Comparison of ENCODE assay signal across 8 cellular contexts in the genomic region with DNA sequence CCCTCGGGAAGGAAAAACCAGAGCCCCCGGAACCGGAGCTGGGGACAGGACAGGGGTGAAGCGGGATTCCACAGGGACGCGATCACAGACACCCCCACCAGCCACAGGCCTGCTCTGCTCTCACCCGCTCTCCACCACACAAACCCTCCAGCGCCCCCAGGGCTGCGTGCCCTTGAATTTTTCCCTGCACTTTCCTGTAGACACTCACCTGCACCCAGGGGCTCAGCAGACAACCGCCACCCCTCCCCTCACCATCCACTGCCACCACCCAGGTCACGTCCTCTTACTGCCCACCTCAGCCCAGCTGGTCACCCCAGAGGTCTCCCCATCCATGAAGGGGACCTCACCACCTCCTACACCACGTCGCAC. TPM values are rescaled to one million over a fixed set of nuclear protein-coding genes. Genes with fewer than 3 reads are reported as not detected.
DNase-seq lines count a peak whose midpoint lies in the region; ATAC-seq, FAIRE-seq and TF ChIP-seq lines count a peak whose summit lies in the region.

No MANE protein-coding gene starts in this region.

- intact Hi-C loops in breast epithelium (cut with DNase I; ENCODE audit: low total_unique reads), result no loop called here

- no peak overlapping the region for H2BK12ac ChIP-seq in mesenchymal stem cell (ENCODE audit: low read length in 2 of 2)

- peak overlapping the region; percentile 96 for H3K4me2 ChIP-seq in mesenchymal stem cell (ENCODE audit: low read length, poor library complexity, severe bottlenecking)

- DNase-seq in breast epithelium (ENCODE audit: low spot score in 2 of 2), result no peak
- DNase-seq in mesenchymal stem cell, result no peak
- DNase-seq in D721Med (ENCODE audit: insufficient read length, low spot score), result no peak
- no peak for DNase-seq in GM10266 (ENCODE audit: extremely low spot score)

- TF ChIP-seq CTCF in breast epithelium (IDR thresholded peaks at IDR 0.05) (no peak), D721Med (IDR thresholded peaks at IDR 0.05; ENCODE audit: insufficient read depth, missing control alignments) (no peak), GM10266 (IDR thresholded peaks at IDR 0.05; ENCODE audit: control insufficient read depth, insufficient read depth, low read depth, missing control alignments) (no peak)

- H4K8ac ChIP-seq in mesenchymal stem cell (ENCODE audit: low read length), result no peak overlapping the region

- H3K23ac ChIP-seq in mesenchymal stem cell (ENCODE audit: low read length in 2 of 2), result no peak overlapping the region

- FAIRE-seq in D721Med (lab: Jason Lieb, UNC), result no peak

- H3K9ac ChIP-seq in HUES64 (ENCODE audit: low read depth, low read length), result no peak overlapping the region
- peak overlapping the region; percentile 80 for H3K9ac ChIP-seq in mesenchymal stem cell (ENCODE audit: low read length)

- no peaks in the 10 kb centered on the region for H3K36me3 ChIP-seq in ACC112 (ENCODE audit: insufficient read depth, low read length)
- H3K36me3 ChIP-seq in HUES64 (ENCODE audit: insufficient read depth, low read length), result no peaks in the 10 kb centered on the region
- H3K36me3 ChIP-seq in breast epithelium, result no peaks in the 10 kb centered on the region
- no peaks in the 10 kb centered on the region for H3K36me3 ChIP-seq in mesenchymal stem cell (ENCODE audit: control insufficient read depth in 1 of 2, insufficient read depth in 2 of 2, low read depth in 1 of 2, low read length in 2 of 2)

- H3K4me1 ChIP-seq in ACC112 (ENCODE audit: control insufficient read depth, insufficient read depth, low read length, unreplicated experiment) (peaks cover 8% of the 10 kb centered on the region), HUES64 (ENCODE audit: insufficient read depth, low read length) (no peaks in the 10 kb centered on the region), breast epithelium (no peaks in the 10 kb centered on the region), mesenchymal stem cell (ENCODE audit: control insufficient read depth, insufficient read depth, low read depth, low read length) (peaks cover 18% of the 10 kb centered on the region)

- no peak overlapping the region for H2BK5ac ChIP-seq in mesenchymal stem cell (ENCODE audit: low read depth, low read length, poor library complexity, severe bottlenecking)

- 9% methylated on average over 11 of the region's 13 CpGs for WGBS in HUES64
- WGBS in mesenchymal stem cell, result 3% methylated on average over 10 of the region's 13 CpGs

- H3K27me3 ChIP-seq in ACC112 (ENCODE audit: insufficient read depth, low read length), result peaks cover 12% of the 10 kb centered on the region
- H3K27me3 ChIP-seq in HUES64 (ENCODE audit: insufficient read depth, low read length), result peaks cover 82% of the 10 kb centered on the region
- H3K27me3 ChIP-seq in breast epithelium, result peaks cover 0 to 32% of the 10 kb centered on the region in 2 donors
- peaks cover 34 to 38% of the 10 kb centered on the region in 2 experiments for H3K27me3 ChIP-seq in mesenchymal stem cell (ENCODE audit: control insufficient read depth in 1 of 2, insufficient read depth in 1 of 2, low read length in 2 of 2)

- H4K91ac ChIP-seq in mesenchymal stem cell (ENCODE audit: low read length), result no peak overlapping the region

- no peak for ATAC-seq in HG03045 (IDR thresholded peaks at IDR 0.05; ENCODE audit: unreplicated experiment)
- ATAC-seq in HG02870 (IDR thresholded peaks at IDR 0.05; ENCODE audit: unreplicated experiment), result no peak

- peak overlapping the region in 1 of 2 experiments; percentile 2 for H3K14ac ChIP-seq in mesenchymal stem cell (ENCODE audit: low read length in 2 of 2)

- H2BK15ac ChIP-seq in mesenchymal stem cell (ENCODE audit: low read depth, poor library complexity, severe bottlenecking), result peak overlapping the region; percentile 63

- no peak overlapping the region for H3K18ac ChIP-seq in mesenchymal stem cell (ENCODE audit: low read depth in 1 of 2, low read length in 2 of 2)

- peak overlapping the region; percentile 88 for H2AFZ ChIP-seq in ACC112 (ENCODE audit: low read length, unreplicated experiment)
- H2AFZ ChIP-seq in mesenchymal stem cell (ENCODE audit: low read depth, low read length), result no peak overlapping the region

- H3K79me1 ChIP-seq in mesenchymal stem cell (replicated peaks; ENCODE audit: low read length, poor library complexity, severe bottlenecking), result no peaks in the 10 kb centered on the region

- no peak overlapping the region for H2BK120ac ChIP-seq in mesenchymal stem cell (ENCODE audit: low read depth, low read length)

- no peaks in the 10 kb centered on the region for H3K79me2 ChIP-seq in ACC112 (ENCODE audit: control insufficient read depth, insufficient read depth, low read length, unreplicated experiment)

- no peak overlapping the region for H3K27ac ChIP-seq in ACC112 (ENCODE audit: low read depth, low read length)
- H3K27ac ChIP-seq in HUES64 (ENCODE audit: low read depth, low read length), result no peak overlapping the region
- no peak overlapping the region for H3K27ac ChIP-seq in breast epithelium
- H3K27ac ChIP-seq in mesenchymal stem cell (ENCODE audit: low read length, poor library complexity, severe bottlenecking), result no peak overlapping the region

- no peak for TF ChIP-seq POLR2A in breast epithelium (IDR thresholded peaks at IDR 0.05)

- no peak overlapping the region for H2AK5ac ChIP-seq in mesenchymal stem cell (ENCODE audit: low read length, severe bottlenecking)

- H3K4me3 ChIP-seq in ACC112 (ENCODE audit: low read depth, low read length) (peak overlapping the region; percentile 89), HUES64 (ENCODE audit: low read length) (peak overlapping the region; percentile 67), breast epithelium (peak overlapping the region; percentile 40 to 74 (median 60)), mesenchymal stem cell (ENCODE audit: insufficient read depth in 1 of 2, low read depth in 1 of 2, low read length in 2 of 2) (peak overlapping the region; percentile 71 to 85)

- H3K4ac ChIP-seq in mesenchymal stem cell (ENCODE audit: low read depth in 1 of 2, low read length in 2 of 2), result no peak overlapping the region

- H3K9me3 ChIP-seq in HUES64 (ENCODE audit: insufficient read depth, low read depth, low read length) (peaks cover 3% of the 10 kb centered on the region; the same call in 1 of the 2 replicates), breast epithelium (no peaks in the 10 kb centered on the region), mesenchymal stem cell (ENCODE audit: control insufficient read depth, low read length) (no peaks in the 10 kb centered on the region)

RNA-seq across cellular contexts. Expression of gene ULBP2, which starts 0.6 kb away (rescaled TPM):
- polyA plus RNA-seq in HUES64 (2013, experiment 1 of 2), result not detected
- polyA plus RNA-seq in HUES64 (2013, experiment 2 of 2), result not detected
- 1 to 10 TPM in 1 of 3 donors, under 1 TPM in 1, not detected in 1; 0.88 to 1.3 TPM for total RNA-seq in breast epithelium
- polyA plus RNA-seq in mesenchymal stem cell (2013, experiment 1 of 2), result 6.4 TPM
- polyA plus RNA-seq in mesenchymal stem cell (2013, experiment 2 of 2), result 7.4 TPM

RNA-seq across cellular contexts. Expression of gene RAET1G, which starts 19.5 kb away (rescaled TPM):
- not detected for polyA plus RNA-seq in HUES64 (2013, experiment 1 of 2)
- polyA plus RNA-seq in HUES64 (2013, experiment 2 of 2), result not detected
- total RNA-seq in breast epithelium, result 1 to 10 TPM in 1 of 3 donors, not detected in 2; 2.2 TPM
- polyA plus RNA-seq in mesenchymal stem cell (2013, experiment 1 of 2), result 1.4 TPM
- polyA plus RNA-seq in mesenchymal stem cell (2013, experiment 2 of 2), result 1.4 TPM

RNA-seq across cellular contexts. Expression of gene ULBP1, which starts 21.3 kb away (rescaled TPM):
- 0.20 TPM for polyA plus RNA-seq in HUES64 (2013, experiment 1 of 2)
- 0.76 TPM for polyA plus RNA-seq in HUES64 (2013, experiment 2 of 2)
- under 1 TPM in 2 of 3 donors, not detected in 1; under 0.01 to 0.29 TPM for total RNA-seq in breast epithelium
- 6.5 TPM for polyA plus RNA-seq in mesenchymal stem cell (2013, experiment 1 of 2)
- 6.7 TPM for polyA plus RNA-seq in mesenchymal stem cell (2013, experiment 2 of 2)

RNA-seq across cellular contexts. Expression of gene RAET1E, which starts 44.5 kb away (rescaled TPM):
- not detected for polyA plus RNA-seq in HUES64 (2013, experiment 1 of 2)
- polyA plus RNA-seq in HUES64 (2013, experiment 2 of 2), result not detected
- total RNA-seq in breast epithelium, result 1 to 10 TPM in 1 of 3 donors, not detected in 2; 2.0 TPM
- polyA plus RNA-seq in mesenchymal stem cell (2013, experiment 1 of 2), result 0.21 TPM
- 0.25 TPM for polyA plus RNA-seq in mesenchymal stem cell (2013, experiment 2 of 2)
